Comparison of ENCODE assay signal across 24 cellular contexts in the genomic region with DNA sequence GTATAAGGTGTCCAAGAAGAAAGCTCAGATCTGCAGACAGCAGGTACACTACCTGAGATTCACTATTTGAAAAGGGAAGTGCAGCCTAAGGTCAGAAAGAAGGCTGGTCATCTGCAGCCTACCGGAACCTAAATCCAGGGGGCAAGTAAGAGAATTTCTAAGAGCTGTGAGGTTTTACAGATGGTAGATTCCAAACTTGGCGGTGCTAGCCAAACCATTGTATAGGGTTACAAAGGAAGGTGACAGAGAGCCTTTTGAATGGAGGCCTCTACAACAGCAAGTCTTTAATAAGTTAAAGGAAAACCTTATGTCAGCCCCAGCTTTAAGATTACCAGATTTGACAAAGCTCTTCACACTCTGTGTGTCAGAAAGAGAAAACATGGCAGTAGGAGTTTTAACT.
DNase-seq lines count a peak whose midpoint lies in the region; FAIRE-seq and TF ChIP-seq lines count a peak whose summit lies in the region.
"Had no signal": no experiment of that assay in that cellular context is flagged by ENCODE, and none has a peak within 500 bp of the region (broad histone marks: within the 10 kb centered on the region; RNA-seq: fewer than 3 reads in every experiment).

No MANE protein-coding gene starts in this region.

- H3K14ac ChIP-seq in mesenchymal stem cell (ENCODE audit: low read length in 2 of 2): no peak overlapping the region

- in situ Hi-C loops in Caki2 (cut with HindIII; ENCODE audit: low pct_unique_long_range_greater_than_20kb, low sequenced_read_pairs): no loop called here

- H2AFZ ChIP-seq in mesenchymal stem cell (ENCODE audit: low read depth, low read length): no peak overlapping the region

- peak overlapping the region; percentile 98 for H3K27ac ChIP-seq in mesenchymal stem cell (ENCODE audit: low read length, poor library complexity, severe bottlenecking)
- H3K27ac ChIP-seq: 22Rv1; A549; BLaER1 treated with 17β-estradiol and CSF1 and Interleukin-3, amounts not matched to agents 10 nM and 100 nM; C4-2B had no signal

- WGBS in mesenchymal stem cell: 67% methylated on average over 2 of the region's 2 CpGs

- no peak overlapping the region for H3K4ac ChIP-seq in mesenchymal stem cell (ENCODE audit: low read depth in 1 of 2, low read length in 2 of 2)

- H2BK12ac ChIP-seq in mesenchymal stem cell (ENCODE audit: low read length in 2 of 2): no peak overlapping the region

- no peak overlapping the region for H3K4me3 ChIP-seq in mesenchymal stem cell (ENCODE audit: insufficient read depth in 1 of 2, low read depth in 1 of 2, low read length in 2 of 2)
- H3K4me3 ChIP-seq: A549; BLaER1 treated with 17β-estradiol and CSF1 and Interleukin-3, amounts not matched to agents 10 nM and 100 nM; GM12878 had no signal

- H2BK120ac ChIP-seq in mesenchymal stem cell (ENCODE audit: low read depth, low read length): no peak overlapping the region

- no peak for FAIRE-seq in D721Med (lab: Jason Lieb, UNC)
- FAIRE-seq: A549, GM12878, GM12892, GM18507 had no signal

- no peaks in the 10 kb centered on the region for H3K79me1 ChIP-seq in mesenchymal stem cell (replicated peaks; ENCODE audit: low read length, poor library complexity, severe bottlenecking)

- H3K9ac ChIP-seq in mesenchymal stem cell (ENCODE audit: low read length): no peak overlapping the region
- H3K9ac ChIP-seq: BLaER1 treated with 17β-estradiol and CSF1 and Interleukin-3, amounts not matched to agents 10 nM and 100 nM had no signal

- H3K18ac ChIP-seq in mesenchymal stem cell (ENCODE audit: low read depth in 1 of 2, low read length in 2 of 2): no peak overlapping the region

- DNase-seq in Caki2 (ENCODE audit: low read depth): peak; percentile 3
- peak; percentile 51 for DNase-seq in glomerular visceral epithelial cell (ENCODE audit: extremely low spot score)
- no peak for DNase-seq in mesenchymal stem cell
- no peak for DNase-seq in occipital lobe (lab: John Stamatoyannopoulos, UW)
- DNase-seq in stimulated activated CD4-positive, alpha-beta T cell treated with anti-CD3 and anti-CD28 coated beads, Interleukin-2, amount 100 ng/mL, for 24 hours: no peak
- DNase-seq in D721Med (ENCODE audit: insufficient read length, low spot score): no peak
- DNase-seq: AML-193; Calu3; CD4-positive, alpha-beta T cell; CD8-positive, alpha-beta T cell; DMS 273 treated with DMSO at 0.1 percent for 48 hours; DMS153; DMS53; DMS79; DND-41; EL; GDM1 had no signal

- H3K36me3 ChIP-seq in mesenchymal stem cell (ENCODE audit: control insufficient read depth in 1 of 2, insufficient read depth in 2 of 2, low read depth in 1 of 2, low read length in 2 of 2): no peaks in the 10 kb centered on the region
- H3K36me3 ChIP-seq: BLaER1 treated with 17β-estradiol and CSF1 and Interleukin-3, amounts not matched to agents 10 nM and 100 nM had no signal

- no peaks in the 10 kb centered on the region for H3K9me3 ChIP-seq in mesenchymal stem cell (ENCODE audit: control insufficient read depth, low read length)
- H3K9me3 ChIP-seq: A549; BLaER1 treated with 17β-estradiol and CSF1 and Interleukin-3, amounts not matched to agents 10 nM and 100 nM had no signal

- H3K27me3 ChIP-seq in mesenchymal stem cell (ENCODE audit: control insufficient read depth in 1 of 2, insufficient read depth in 1 of 2, low read length in 2 of 2): no peaks in the 10 kb centered on the region
- H3K27me3 ChIP-seq: BLaER1 treated with 17β-estradiol and CSF1 and Interleukin-3, amounts not matched to agents 10 nM and 100 nM had no signal

- no peak overlapping the region for H4K8ac ChIP-seq in mesenchymal stem cell (ENCODE audit: low read length)

- H4K91ac ChIP-seq in mesenchymal stem cell (ENCODE audit: low read length): no peak overlapping the region

- no peak overlapping the region for H2BK15ac ChIP-seq in mesenchymal stem cell (ENCODE audit: low read depth, poor library complexity, severe bottlenecking)

- H3K4me1 ChIP-seq in mesenchymal stem cell (ENCODE audit: control insufficient read depth, insufficient read depth, low read depth, low read length): peaks cover 2% of the 10 kb centered on the region
- H3K4me1 ChIP-seq: A549; BLaER1 treated with 17β-estradiol and CSF1 and Interleukin-3, amounts not matched to agents 10 nM and 100 nM had no signal

- peak overlapping the region; percentile 70 for H2AK5ac ChIP-seq in mesenchymal stem cell (ENCODE audit: low read length, severe bottlenecking)

- no peak for TF ChIP-seq CTCF in D721Med (IDR thresholded peaks at IDR 0.05; ENCODE audit: insufficient read depth, missing control alignments)

- H3K23ac ChIP-seq in mesenchymal stem cell (ENCODE audit: low read length in 2 of 2): no peak overlapping the region

- H2BK5ac ChIP-seq in mesenchymal stem cell (ENCODE audit: low read depth, low read length, poor library complexity, severe bottlenecking): no peak overlapping the region

- no peak overlapping the region for H3K4me2 ChIP-seq in mesenchymal stem cell (ENCODE audit: low read length, poor library complexity, severe bottlenecking)
- H3K4me2 ChIP-seq: A549; BLaER1 treated with 17β-estradiol and CSF1 and Interleukin-3, amounts not matched to agents 10 nM and 100 nM had no signal

Comparison
In these comparisons a context has a peak if more than half of its experiments do, and no peak if none do; other contexts are left out.
1. DNase-seq: peak in Caki2 (single experiment) and glomerular visceral epithelial cell (single experiment); none in mesenchymal stem cell (single experiment), occipital lobe (single experiment), stimulated activated CD4-positive, alpha-beta T cell treated with anti-CD3 and anti-CD28 coated beads, Interleukin-2, amount 100 ng/mL, for 24 hours (0 of 2) and D721Med (single experiment).